8 cellular contexts compared by ENCODE assay signal in genomic region chr19:47863514-47863936, GRCh38. TPM values are rescaled to one million over a fixed set of nuclear protein-coding genes. Genes with fewer than 3 reads are reported as not detected.
DNase-seq lines count a peak whose midpoint lies in the region; ATAC-seq, FAIRE-seq and TF ChIP-seq lines count a peak whose summit lies in the region.

No MANE protein-coding gene starts in this region.

- H3K9me3 Mint-ChIP-seq in CD14-positive monocyte = peaks cover 7 to 19% (median 12%) of the 10 kb centered on the region in 7 donors

- peak; percentile 72 for FAIRE-seq in endothelial cell of umbilical vein (lab: Jason Lieb, UNC)

- intact Hi-C loops in CD14-positive monocyte (cut with micrococcal nuclease) (no loop called here), endothelial cell of umbilical vein (cut with micrococcal nuclease) (loop anchor here (1.0 kb wide), 2 partner anchors 50 to 73 kb away; no protein-coding TSS in a partner anchor)

- H3K79me2 ChIP-seq in endothelial cell of umbilical vein (ENCODE audit: control insufficient read depth, insufficient read depth, low read length) = no peaks in the 10 kb centered on the region

- no peak overlapping the region for H3K9ac ChIP-seq in endothelial cell of umbilical vein (replicated peaks; ENCODE audit: extremely low read depth, insufficient read depth, low read length)

- no peaks in the 10 kb centered on the region for H3K36me3 ChIP-seq in endothelial cell of umbilical vein (ENCODE audit: control insufficient read depth in 2 of 2, extremely low read depth in 1 of 2, insufficient read depth in 2 of 2, low read length in 2 of 2)

- CTCF ChIA-PET in endothelial cell of umbilical vein (lab: Charles Lee) = interaction anchor here (1.2 to 5.1 kb wide), 13 partner anchors 10 to 427 kb away, joined by 3 to 29 read pairs (median 5); no protein-coding TSS in a partner anchor

- H3K36me3 Mint-ChIP-seq in CD14-positive monocyte = no peaks in the 10 kb centered on the region

- H3K4me3 Mint-ChIP-seq in CD14-positive monocyte = no peak overlapping the region

- no peak overlapping the region for H3K4me3 ChIP-seq in endothelial cell of umbilical vein (replicated peaks in 1 of 3; ENCODE audit: insufficient read depth in 1 of 3, low read depth in 1 of 3, low read length in 3 of 3)

- DNase-seq in CD14-positive monocyte (ENCODE audit: low spot score) (no peak), NOMO-1 treated with dmso at 0.1 percent for 144 hours (lab: John Stamatoyannopoulos, UW; ENCODE audit: unreplicated experiment) (peak; percentile 39), endothelial cell of umbilical vein (ENCODE audit: low read depth, low spot score) (peak; percentile 65), middle frontal gyrus (ENCODE audit: extremely low spot score, low spot score) (peak; percentile 12)
- peak; percentile 67 for DNase-seq in activated CD8-positive, alpha-beta memory T cell treated with anti-CD3 and anti-CD28 coated beads, Interleukin-2, amount 50 U/mL, for 24 hours (ENCODE audit: extremely low read depth)
- peak; percentile 74 to 78 for DNase-seq in stimulated activated CD8-positive, alpha-beta memory T cell treated with anti-CD3 and anti-CD28 coated beads, Interleukin-4, amount 100 ng/mL, for 1 hour (ENCODE audit: low read depth in 2 of 2, low spot score in 1 of 2)

- peaks cover 2% of the 10 kb centered on the region for H3K4me1 Mint-ChIP-seq in CD14-positive monocyte

- no peaks in the 10 kb centered on the region for H3K27me3 ChIP-seq in endothelial cell of umbilical vein (ENCODE audit: control insufficient read depth in 2 of 2, insufficient read depth in 2 of 2, low read length in 2 of 2)

- no peaks in the 10 kb centered on the region for H4K20me1 ChIP-seq in endothelial cell of umbilical vein (replicated peaks; ENCODE audit: control insufficient read depth, extremely low read depth, insufficient read depth, low read length)

- dilution Hi-C loops in endothelial cell of umbilical vein (cut with MboI; ENCODE audit: extremely low pct_ligation_motif_present, low sequenced_read_pairs) = no loop called here

- POLR2A ChIA-PET in endothelial cell of umbilical vein (lab: Charles Lee) = no interaction called here

- no peaks in the 10 kb centered on the region for H3K9me3 ChIP-seq in endothelial cell of umbilical vein (replicated peaks; ENCODE audit: control insufficient read depth, insufficient read depth, low read length)

- H3K27me3 Mint-ChIP-seq in CD14-positive monocyte (ENCODE audit: low read depth in 3 of 3) = peaks cover 17 to 27% (median 22%) of the 10 kb centered on the region in 3 donors

- BruUV-seq in endothelial cell of umbilical vein (replicated peaks; lab: Mats Ljungman, UMichigan) = no TSS peak

- TF ChIP-seq CTCF in CD14-positive monocyte (IDR thresholded peaks at IDR 0.05) (peak; percentile 94), endothelial cell of umbilical vein (IDR thresholded peaks at IDR 0.05; ENCODE audit: extremely low read depth in 1 of 2, insufficient read depth in 1 of 2, low read depth in 1 of 2, low read length in 2 of 2) (peak; percentile 92 to 97)

- peak overlapping the region; percentile 70 for H2AFZ ChIP-seq in endothelial cell of umbilical vein (ENCODE audit: low read depth, low read length)

- peak overlapping the region in 1 of 7 donors; percentile 37 for H3K27ac Mint-ChIP-seq in CD14-positive monocyte

- no peak overlapping the region for H3K4me2 ChIP-seq in endothelial cell of umbilical vein (ENCODE audit: insufficient read depth, low read length)

- H3K9me1 ChIP-seq in endothelial cell of umbilical vein (replicated peaks; ENCODE audit: control insufficient read depth, extremely low read depth, insufficient read depth, low read length) = no peaks in the 10 kb centered on the region

- no peaks in the 10 kb centered on the region for H3K4me1 ChIP-seq in endothelial cell of umbilical vein (ENCODE audit: control insufficient read depth, extremely low read depth, insufficient read depth, low read length)

- TF ChIP-seq POLR2A in endothelial cell of umbilical vein (IDR thresholded peaks at IDR 0.05; ENCODE audit: low read depth, low read length) = no peak

- ATAC-seq in HG03159 (IDR thresholded peaks at IDR 0.05; ENCODE audit: unreplicated experiment) (peak; percentile 50), HG02610 (IDR thresholded peaks at IDR 0.05; ENCODE audit: unreplicated experiment) (no peak)

- no peak overlapping the region for H3K27ac ChIP-seq in endothelial cell of umbilical vein (ENCODE audit: insufficient read depth, low read depth, low read length)

TF ChIP-seq in endothelial cell of umbilical vein, 7 proteins besides CTCF, POLR2A, EP300 and RAD21:
- TF ChIP-seq FOS (IDR thresholded peaks at IDR 0.05; ENCODE audit: borderline replicate concordance, insufficient read depth, low read length) = no peak
- TF ChIP-seq JUN (IDR thresholded peaks at IDR 0.05; ENCODE audit: borderline replicate concordance, insufficient read depth, insufficient read length, low read depth) = no peak
- TF ChIP-seq MAX (IDR thresholded peaks at IDR 0.05; ENCODE audit: insufficient read depth, insufficient read length) = no peak
- TF ChIP-seq MYC (IDR thresholded peaks at IDR 0.05; ENCODE audit: low read depth, low read length) = no peak
- no peak for TF ChIP-seq POLR2AphosphoS5 (IDR thresholded peaks at IDR 0.05; ENCODE audit: insufficient read depth, low read depth, low read length)
- no peak for TF ChIP-seq EZH2 (IDR thresholded peaks at IDR 0.05; ENCODE audit: borderline replicate concordance, low read depth, low read length, severe bottlenecking)

RNA-seq across cellular contexts. Expression of gene TPRX2, which starts 4.5 kb away (rescaled TPM):
- polyA plus RNA-seq in CD14-positive monocyte = not detected
- total RNA-seq in endothelial cell of umbilical vein = not detected in 2 replicates
- not detected in 2 replicates for polyA plus RNA-seq in endothelial cell of umbilical vein
- not detected in 2 replicates for polyA plus RNA-seq in endothelial cell of umbilical vein (2011; cell fraction: cytosol; rRNA removed)
- polyA plus RNA-seq in endothelial cell of umbilical vein (2011; cell fraction: nucleus; rRNA removed) = not detected in 2 replicates
- polyA plus RNA-seq in endothelial cell of umbilical vein (2012) = not detected in 2 replicates
- polyA minus RNA-seq in endothelial cell of umbilical vein = not detected in 2 replicates
- polyA minus RNA-seq in endothelial cell of umbilical vein (2011; cell fraction: cytosol; rRNA and poly(A)+ RNA removed) = not detected
- not detected in 2 replicates for polyA minus RNA-seq in endothelial cell of umbilical vein (2011; cell fraction: nucleus; rRNA and poly(A)+ RNA removed)

RNA-seq across cellular contexts. Expression of gene SULT2A1, which starts 22.6 kb away (rescaled TPM):
- polyA plus RNA-seq in CD14-positive monocyte (not detected), endothelial cell of umbilical vein (not detected in 2 replicates)
- total RNA-seq in endothelial cell of umbilical vein = not detected in 2 replicates
- polyA plus RNA-seq in endothelial cell of umbilical vein (2011; cell fraction: cytosol; rRNA removed) = not detected in 2 replicates
- not detected in 2 replicates for polyA plus RNA-seq in endothelial cell of umbilical vein (2011; cell fraction: nucleus; rRNA removed)
- polyA plus RNA-seq in endothelial cell of umbilical vein (2012) = not detected in 2 replicates
- not detected in 2 replicates for polyA minus RNA-seq in endothelial cell of umbilical vein
- polyA minus RNA-seq in endothelial cell of umbilical vein (2011; cell fraction: cytosol; rRNA and poly(A)+ RNA removed) = not detected
- polyA minus RNA-seq in endothelial cell of umbilical vein (2011; cell fraction: nucleus; rRNA and poly(A)+ RNA removed) = not detected in 2 replicates

RNA-seq across cellular contexts. Expression of gene CRX, which starts 41.8 kb away (rescaled TPM):
- polyA plus RNA-seq in CD14-positive monocyte (not detected), endothelial cell of umbilical vein (not detected in 2 replicates)
- total RNA-seq in endothelial cell of umbilical vein = not detected in 2 replicates
- not detected in 2 replicates for polyA plus RNA-seq in endothelial cell of umbilical vein (2011; cell fraction: cytosol; rRNA removed)
- polyA plus RNA-seq in endothelial cell of umbilical vein (2011; cell fraction: nucleus; rRNA removed) = not detected in 2 replicates
- polyA plus RNA-seq in endothelial cell of umbilical vein (2012) = not detected in 2 replicates
- not detected in 2 replicates for polyA minus RNA-seq in endothelial cell of umbilical vein
- not detected for polyA minus RNA-seq in endothelial cell of umbilical vein (2011; cell fraction: cytosol; rRNA and poly(A)+ RNA removed)
- polyA minus RNA-seq in endothelial cell of umbilical vein (2011; cell fraction: nucleus; rRNA and poly(A)+ RNA removed) = not detected in 2 replicates

RNA-seq across cellular contexts. Expression of gene TPRX1, which starts 59.2 kb away (rescaled TPM):
- polyA plus RNA-seq in CD14-positive monocyte (not detected), endothelial cell of umbilical vein (not detected in 2 replicates)
- total RNA-seq in endothelial cell of umbilical vein = not detected in 2 replicates
- not detected in 2 replicates for polyA plus RNA-seq in endothelial cell of umbilical vein (2011; cell fraction: cytosol; rRNA removed)
- not detected in 2 replicates for polyA plus RNA-seq in endothelial cell of umbilical vein (2011; cell fraction: nucleus; rRNA removed)
- polyA plus RNA-seq in endothelial cell of umbilical vein (2012) = not detected in 2 replicates
- not detected in 2 replicates for polyA minus RNA-seq in endothelial cell of umbilical vein
- polyA minus RNA-seq in endothelial cell of umbilical vein (2011; cell fraction: cytosol; rRNA and poly(A)+ RNA removed) = not detected
- polyA minus RNA-seq in endothelial cell of umbilical vein (2011; cell fraction: nucleus; rRNA and poly(A)+ RNA removed) = not detected in 2 replicates
